Comparison of ENCODE assay signal across 19 cellular contexts in the genomic region with DNA sequence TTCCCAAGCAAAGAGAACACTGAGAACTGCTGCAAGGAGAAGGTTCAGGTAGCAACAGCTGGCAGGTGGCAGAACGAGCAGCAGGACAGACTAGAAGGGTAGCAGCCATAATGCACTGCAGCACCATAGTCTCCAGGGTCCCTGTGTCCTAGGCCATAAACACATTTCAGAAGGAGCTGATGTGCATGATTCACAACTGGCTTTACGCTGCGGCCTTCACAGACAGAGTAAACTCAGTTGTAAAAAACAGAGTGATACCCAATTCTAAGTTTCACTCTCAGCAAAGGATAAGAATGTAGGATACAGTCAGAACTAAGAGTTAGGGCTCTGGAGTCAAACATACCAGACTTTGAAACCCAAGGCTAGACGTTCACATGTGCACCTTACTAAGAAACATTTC. TPM values are rescaled to one million over a fixed set of nuclear protein-coding genes. Genes with fewer than 3 reads are reported as not detected.
DNase-seq lines count a peak whose midpoint lies in the region; ATAC-seq and TF ChIP-seq lines count a peak whose summit lies in the region.
"Had no signal": no experiment of that assay in that cellular context is flagged by ENCODE, and none has a peak within 500 bp of the region (broad histone marks: within the 10 kb centered on the region; RNA-seq: fewer than 3 reads in every experiment).

No MANE protein-coding gene starts in this region.

- H3K4me3 ChIP-seq in mesenchymal stem cell (ENCODE audit: insufficient read depth in 1 of 2, low read depth in 1 of 2, low read length in 2 of 2) (no peak overlapping the region), testis (no peak overlapping the region)
- H3K4me3 ChIP-seq: SJSA1, upper lobe of left lung had no signal

- no peak overlapping the region for H2BK5ac ChIP-seq in mesenchymal stem cell (ENCODE audit: low read depth, low read length, poor library complexity, severe bottlenecking)

- no peak for TF ChIP-seq POLR2A in testis (IDR thresholded peaks at IDR 0.05)

- no peak overlapping the region for H2BK12ac ChIP-seq in mesenchymal stem cell (ENCODE audit: low read length in 2 of 2)

- H3K27ac ChIP-seq in angular gyrus (ENCODE audit: low read depth, low read length) (peak overlapping the region; percentile 83), mesenchymal stem cell (ENCODE audit: low read length, poor library complexity, severe bottlenecking) (no peak overlapping the region), testis (peak overlapping the region; percentile 64 to 68)
- H3K27ac ChIP-seq: SJSA1 had no signal

- peaks cover 3% of the 10 kb centered on the region for H3K79me1 ChIP-seq in mesenchymal stem cell (replicated peaks; ENCODE audit: low read length, poor library complexity, severe bottlenecking)

- intact Hi-C loops in activated CD4-positive, alpha-beta T cell treated with anti-CD3 and anti-CD28 coated beads for 36 hours (cut with DNase I, micrococcal nuclease): no loop called here
- intact Hi-C loops in testis (cut with DNase I; ENCODE audit: low total_unique reads): no loop called here

- no peaks in the 10 kb centered on the region for H3K9me3 ChIP-seq in mesenchymal stem cell (ENCODE audit: control insufficient read depth, low read length)
- no peaks in the 10 kb centered on the region for H3K9me3 ChIP-seq in testis
- H3K9me3 ChIP-seq: SJSA1, upper lobe of left lung had no signal

- no peak overlapping the region for H4K8ac ChIP-seq in mesenchymal stem cell (ENCODE audit: low read length)

- H3K4ac ChIP-seq in mesenchymal stem cell (ENCODE audit: low read depth in 1 of 2, low read length in 2 of 2): no peak overlapping the region

- H2BK120ac ChIP-seq in mesenchymal stem cell (ENCODE audit: low read depth, low read length): no peak overlapping the region

- no peaks in the 10 kb centered on the region for H3K27me3 Mint-ChIP-seq in activated CD4-positive, alpha-beta T cell treated with anti-CD3 and anti-CD28 coated beads for 36 hours
- H3K27me3 Mint-ChIP-seq in T-cell: no peaks in the 10 kb centered on the region
- H3K27me3 Mint-ChIP-seq: activated naive CD4-positive, alpha-beta T cell treated with anti-CD3 and anti-CD28 coated beads, Interleukin-2, amount 50 U/mL, for 24 hours; naive thymus-derived CD8-positive, alpha-beta T cell had no signal

- POLR2A ChIA-PET in activated CD4-positive, alpha-beta T cell treated with anti-CD3 and anti-CD28 coated beads for 36 hours (lab: Charles Lee): no interaction called here
- POLR2A ChIA-PET in T-cell (lab: Charles Lee): interaction anchor here (0.5 to 0.6 kb wide), 7 partner anchors 12 to 228 kb away, joined by 3 to 8 read pairs (median 4); no protein-coding TSS in a partner anchor

- no peak overlapping the region for H3K23ac ChIP-seq in mesenchymal stem cell (ENCODE audit: low read length in 2 of 2)

- H3K9me3 Mint-ChIP-seq in activated CD4-positive, alpha-beta T cell treated with anti-CD3 and anti-CD28 coated beads for 36 hours (ENCODE audit: low read depth): no peaks in the 10 kb centered on the region
- no peaks in the 10 kb centered on the region for H3K9me3 Mint-ChIP-seq in T-cell
- H3K9me3 Mint-ChIP-seq: activated naive CD4-positive, alpha-beta T cell treated with anti-CD3 and anti-CD28 coated beads, Interleukin-2, amount 50 U/mL, for 24 hours; naive thymus-derived CD8-positive, alpha-beta T cell had no signal

- H2AK5ac ChIP-seq in mesenchymal stem cell (ENCODE audit: low read length, severe bottlenecking): no peak overlapping the region

- no peak for TF ChIP-seq CTCF in testis (IDR thresholded peaks at IDR 0.05)

- peak; percentile 24 for DNase-seq in activated CD4-positive, alpha-beta T cell treated with anti-CD3 and anti-CD28 coated beads for 36 hours
- DNase-seq in activated CD4-positive, alpha-beta T cell treated with anti-CD3 and anti-CD28 coated beads, Interleukin-2, amount 50 U/mL, for 48 hours: no peak
- peak; percentile 51 for DNase-seq in mesenchymal stem cell
- DNase-seq in testis: no peak
- DNase-seq in T-cell: no peak
- DNase-seq in NOMO-1 (lab: John Stamatoyannopoulos, UW; ENCODE audit: unreplicated experiment in 2 of 2): no peak
- DNase-seq: 8988T; activated CD8-positive, alpha-beta memory T cell treated with anti-CD3 and anti-CD28 coated beads, Interleukin-2, amount 50 U/mL, for 48 hours; DMS79; effector CD4-positive, alpha-beta T cell; naive thymus-derived CD8-positive, alpha-beta T cell; NCI-H187; NCI-H446 treated with DMSO at 0.1 percent for 48 hours; upper lobe of left lung had no signal

- no peak overlapping the region for H3K18ac ChIP-seq in mesenchymal stem cell (ENCODE audit: low read depth in 1 of 2, low read length in 2 of 2)

- H4K91ac ChIP-seq in mesenchymal stem cell (ENCODE audit: low read length): no peak overlapping the region

- H3K9ac ChIP-seq in mesenchymal stem cell (ENCODE audit: low read length): no peak overlapping the region

- H3K4me1 ChIP-seq in mesenchymal stem cell (ENCODE audit: control insufficient read depth, insufficient read depth, low read depth, low read length) (peaks cover 18% of the 10 kb centered on the region), testis (peaks cover 70% of the 10 kb centered on the region)

- ATAC-seq in activated CD4-positive, alpha-beta T cell treated with anti-CD3 and anti-CD28 coated beads for 36 hours: peak; percentile 28
- no peak for ATAC-seq in T-cell (replicated peaks in 1 of 4)
- ATAC-seq in HG02588 (IDR thresholded peaks at IDR 0.05; ENCODE audit: unreplicated experiment): no peak
- ATAC-seq: HCT116; naive thymus-derived CD8-positive, alpha-beta T cell had no signal

- CTCF ChIA-PET in activated CD4-positive, alpha-beta T cell treated with anti-CD3 and anti-CD28 coated beads for 36 hours (lab: Charles Lee): no interaction called here
- CTCF ChIA-PET in T-cell (lab: Charles Lee): interaction anchor here in 1 of 2 donors (0.6 kb wide), 1 partner anchor 1712 kb away, joined by 4 read pairs; no protein-coding TSS in a partner anchor

- no peak overlapping the region for H3K4me3 Mint-ChIP-seq in activated CD4-positive, alpha-beta T cell treated with anti-CD3 and anti-CD28 coated beads for 36 hours
- H3K4me3 Mint-ChIP-seq in T-cell: no peak overlapping the region
- H3K4me3 Mint-ChIP-seq: activated naive CD4-positive, alpha-beta T cell treated with anti-CD3 and anti-CD28 coated beads, Interleukin-2, amount 50 U/mL, for 24 hours had no signal

- H2BK15ac ChIP-seq in mesenchymal stem cell (ENCODE audit: low read depth, poor library complexity, severe bottlenecking): no peak overlapping the region

- H3K4me2 ChIP-seq in mesenchymal stem cell (ENCODE audit: low read length, poor library complexity, severe bottlenecking): no peak overlapping the region

- H3K36me3 ChIP-seq in mesenchymal stem cell (ENCODE audit: control insufficient read depth in 1 of 2, insufficient read depth in 2 of 2, low read depth in 1 of 2, low read length in 2 of 2) (no peaks in the 10 kb centered on the region), testis (ENCODE audit: low read depth, missing control alignments) (no peaks in the 10 kb centered on the region)
- H3K36me3 ChIP-seq: upper lobe of left lung had no signal

- peaks cover 70% of the 10 kb centered on the region for H3K4me1 Mint-ChIP-seq in activated CD4-positive, alpha-beta T cell treated with anti-CD3 and anti-CD28 coated beads for 36 hours
- H3K4me1 Mint-ChIP-seq in T-cell: peaks cover 83 to 90% (median 88%) of the 10 kb centered on the region in 3 donors

- peak overlapping the region in 1 of 2 experiments; percentile 78 for H3K14ac ChIP-seq in mesenchymal stem cell (ENCODE audit: low read length in 2 of 2)

- no peak overlapping the region for H3K27ac Mint-ChIP-seq in activated CD4-positive, alpha-beta T cell treated with anti-CD3 and anti-CD28 coated beads for 36 hours
- H3K27ac Mint-ChIP-seq in T-cell: no peak overlapping the region

- H3K27me3 ChIP-seq in mesenchymal stem cell (ENCODE audit: control insufficient read depth in 1 of 2, insufficient read depth in 1 of 2, low read length in 2 of 2) (no peaks in the 10 kb centered on the region), testis (no peaks in the 10 kb centered on the region)
- H3K27me3 ChIP-seq: SJSA1, upper lobe of left lung had no signal

- no peaks in the 10 kb centered on the region for H3K36me3 Mint-ChIP-seq in activated CD4-positive, alpha-beta T cell treated with anti-CD3 and anti-CD28 coated beads for 36 hours (ENCODE audit: low read depth)
- H3K36me3 Mint-ChIP-seq in T-cell: peaks cover 9% of the 10 kb centered on the region
- H3K36me3 Mint-ChIP-seq: activated naive CD4-positive, alpha-beta T cell treated with anti-CD3 and anti-CD28 coated beads, Interleukin-2, amount 50 U/mL, for 24 hours had no signal

- 41% methylated on average over 3 of the region's 4 CpGs for WGBS in mesenchymal stem cell
- WGBS in testis, 2 donors: 55 to 68% methylated on average over 4 of the region's 4 CpGs

- no peak overlapping the region for H2AFZ ChIP-seq in mesenchymal stem cell (ENCODE audit: low read depth, low read length)

RNA-seq across cellular contexts. Expression of a gene that starts 24.4 kb away (rescaled TPM):
- 10 to 100 TPM; 55.1 to 60.4 TPM for total RNA-seq in activated CD4-positive, alpha-beta T cell treated with anti-CD3 and anti-CD28 coated beads for 36 hours
- 59.1 TPM for polyA plus RNA-seq in mesenchymal stem cell (2013, experiment 1 of 2)
- 55.8 TPM for polyA plus RNA-seq in mesenchymal stem cell (2013, experiment 2 of 2)
- total RNA-seq in testis (100 to 1,000 TPM; 123 to 124 TPM), T-cell (10 to 100 TPM; 61.5 to 78.1 (median 72.5) TPM)
- 62.7 TPM for polyA plus RNA-seq in testis (ENCODE audit: insufficient read depth, low read depth, low replicate concordance)

Comparison
In these comparisons a context has a peak if more than half of its experiments do, and no peak if none do; other contexts are left out.
1. DNase-seq: peak in activated CD4-positive, alpha-beta T cell treated with anti-CD3 and anti-CD28 coated beads for 36 hours (single experiment) and mesenchymal stem cell (single experiment); none in activated CD4-positive, alpha-beta T cell treated with anti-CD3 and anti-CD28 coated beads, Interleukin-2, amount 50 U/mL, for 48 hours (0 of 2), testis (single experiment), T-cell (0 of 34) and NOMO-1 (0 of 2).